ENCODE assay signal across 25 cellular contexts in the genomic region with DNA sequence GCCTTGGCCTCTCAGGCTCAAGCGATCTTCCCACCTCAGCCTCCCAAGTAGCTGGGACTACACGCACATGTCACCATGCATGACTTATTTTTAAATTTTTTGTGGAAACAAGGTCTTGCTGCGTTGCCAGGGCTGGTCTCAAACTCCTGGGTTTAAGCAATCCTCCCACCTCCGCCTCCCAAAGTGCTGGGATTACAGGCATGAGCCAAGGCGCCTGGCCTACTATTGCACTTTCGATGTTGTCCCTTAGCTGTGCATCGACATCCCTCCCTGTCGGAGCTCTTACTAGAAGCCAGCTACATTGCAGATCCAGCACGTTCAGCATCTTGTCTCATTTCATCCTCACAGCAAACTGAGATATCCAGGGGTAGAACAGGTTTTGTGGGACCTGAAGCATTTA.
DNase-seq lines count a peak whose midpoint lies in the region; ATAC-seq, FAIRE-seq and TF ChIP-seq lines count a peak whose summit lies in the region.
"Had no signal": no experiment of that assay in that cellular context is flagged by ENCODE, and none has a peak within 500 bp of the region (broad histone marks: within the 10 kb centered on the region; RNA-seq: fewer than 3 reads in every experiment).

No MANE protein-coding gene starts in this region.

- H3K18ac ChIP-seq in neuronal stem cell (ENCODE audit: low read length) = peak overlapping the region; percentile 16

- TF ChIP-seq POLR2A in A549 (IDR thresholded peaks at IDR 0.05; ENCODE audit: low read length) = no peak
- no peak for TF ChIP-seq POLR2A in right lobe of liver (IDR thresholded peaks at IDR 0.05)
- no peak for TF ChIP-seq POLR2A in heart left ventricle (IDR thresholded peaks at IDR 0.05)

- no peaks in the 10 kb centered on the region for H3K36me3 ChIP-seq in hepatocyte (replicated peaks; ENCODE audit: insufficient read depth, low read depth)
- no peaks in the 10 kb centered on the region for H3K36me3 ChIP-seq in right lobe of liver
- no peaks in the 10 kb centered on the region for H3K36me3 ChIP-seq in neuronal stem cell (replicated peaks in 1 of 2; ENCODE audit: control insufficient read depth in 2 of 2, insufficient read depth in 2 of 2, low read length in 2 of 2)
- peaks cover 0 to 2% (median 0%) of the 10 kb centered on the region in 9 donors for H3K36me3 ChIP-seq in heart left ventricle
- H3K36me3 ChIP-seq: MG63 had no signal

- H2BK15ac ChIP-seq in neuronal stem cell (ENCODE audit: low read length) = no peak overlapping the region

- FAIRE-seq in A549 (lab: Jason Lieb, UNC) = no peak
- FAIRE-seq: D721Med had no signal

- H2BK12ac ChIP-seq in neuronal stem cell (ENCODE audit: low read length) = no peak overlapping the region

- H3K4ac ChIP-seq in neuronal stem cell (ENCODE audit: low read length) = no peak overlapping the region

- no peak for TF ChIP-seq EP300 in A549 (IDR thresholded peaks at IDR 0.05)

- H3K4me1 ChIP-seq in A549 (peaks cover 41% of the 10 kb centered on the region), hepatocyte (ENCODE audit: insufficient read depth) (peaks cover 52% of the 10 kb centered on the region), right lobe of liver (peaks cover 0 to 53% (median 18%) of the 10 kb centered on the region in 4 donors), neuronal stem cell (ENCODE audit: control insufficient read depth in 2 of 2, insufficient read depth in 1 of 2, low read depth in 1 of 2, low read length in 2 of 2) (peaks cover 2 to 23% of the 10 kb centered on the region in 2 donors), heart left ventricle (peaks cover 0 to 10% (median 0%) of the 10 kb centered on the region in 12 donors), foreskin keratinocyte (peaks cover 16% of the 10 kb centered on the region)

- peaks cover 2% of the 10 kb centered on the region; the same call in 1 of the 3 replicates for H3K9me3 ChIP-seq in A549
- peaks cover 3% of the 10 kb centered on the region for H3K9me3 ChIP-seq in hepatocyte (ENCODE audit: low read depth)
- no peaks in the 10 kb centered on the region for H3K9me3 ChIP-seq in right lobe of liver
- H3K9me3 ChIP-seq in neuronal stem cell (replicated peaks in 1 of 2; ENCODE audit: control insufficient read depth in 2 of 2, insufficient read depth in 1 of 2, low read depth in 1 of 2, low read length in 2 of 2) = peaks cover 0 to 1% of the 10 kb centered on the region in 2 donors
- no peaks in the 10 kb centered on the region for H3K9me3 ChIP-seq in heart left ventricle

- H3K23ac ChIP-seq in neuronal stem cell (ENCODE audit: low read depth, low read length, poor library complexity) = no peak overlapping the region

- POLR2A ChIA-PET in A549 (lab: Yijun Ruan, JAX) = no interaction called here

- intact Hi-C loops in right lobe of liver (cut with DNase I) (no loop called here), heart left ventricle (cut with DNase I) (no loop called here)

- no peak overlapping the region for H4K91ac ChIP-seq in neuronal stem cell (ENCODE audit: low read depth, low read length, poor library complexity)

- H4K20me1 ChIP-seq in hepatocyte (ENCODE audit: insufficient read depth, poor library complexity, severe bottlenecking) = no peaks in the 10 kb centered on the region

- H2AK5ac ChIP-seq in neuronal stem cell (ENCODE audit: low read depth, low read length) = no peak overlapping the region

- DNase-seq in A549 (ENCODE audit: low read depth in 1 of 2, low spot score in 1 of 2) = no peak
- DNase-seq in hepatocyte (ENCODE audit: low spot score) = no peak
- peak in 2 of 3 donors; percentile 39 to 57 for DNase-seq in right lobe of liver
- DNase-seq in neuronal stem cell (ENCODE audit: low spot score) = no peak
- no peak for DNase-seq in heart left ventricle
- no peak for DNase-seq in NCI-H1694 treated with DMSO at 0.1 percent for 48 hours (lab: John Stamatoyannopoulos, UW)
- no peak for DNase-seq in foreskin keratinocyte
- DNase-seq: AML-193; C1 segment of cervical spinal cord; CD8-positive, alpha-beta T cell; DMS79; GM23248; H9; HFFc6; MG63; NCI-H1417; NCI-H187; NCI-H345; NCI-H524 treated with DMSO at 0.1 percent for 48 hours; NCI-H82; SIG-M5 had no signal

- no peak overlapping the region for H2BK120ac ChIP-seq in neuronal stem cell (ENCODE audit: low read depth, low read length)

- H3K14ac ChIP-seq in neuronal stem cell (ENCODE audit: low read length) = no peak overlapping the region

- H3K27me3 ChIP-seq in hepatocyte = no peaks in the 10 kb centered on the region
- no peaks in the 10 kb centered on the region for H3K27me3 ChIP-seq in right lobe of liver
- H3K27me3 ChIP-seq in neuronal stem cell (ENCODE audit: control insufficient read depth in 3 of 3, insufficient read depth in 3 of 3, low read depth in 1 of 3, low read length in 3 of 3) = no peaks in the 10 kb centered on the region
- H3K27me3 ChIP-seq in heart left ventricle = no peaks in the 10 kb centered on the region
- no peaks in the 10 kb centered on the region for H3K27me3 ChIP-seq in foreskin keratinocyte
- H3K27me3 ChIP-seq: MG63 had no signal

- ATAC-seq in A549 = no peak
- ATAC-seq in right lobe of liver = peak; percentile 16 to 51 (median 46)
- no peak for ATAC-seq in GM18511 (IDR thresholded peaks at IDR 0.05; ENCODE audit: unreplicated experiment)
- ATAC-seq in heart left ventricle = no peak
- ATAC-seq in foreskin keratinocyte = no peak
- ATAC-seq: CD8-positive, alpha-beta T cell; Panc1 had no signal

- TF ChIP-seq CTCF in A549 (IDR thresholded peaks at IDR 0.05) = no peak
- no peak for TF ChIP-seq CTCF in hepatocyte (IDR thresholded peaks at IDR 0.05; ENCODE audit: poor library complexity)
- no peak for TF ChIP-seq CTCF in right lobe of liver (IDR thresholded peaks at IDR 0.05)
- TF ChIP-seq CTCF in heart left ventricle (IDR thresholded peaks at IDR 0.05) = no peak
- TF ChIP-seq CTCF in foreskin keratinocyte (conservative IDR thresholded peaks at IDR 0.05) = no peak

- no peak overlapping the region for H3K4me3 ChIP-seq in A549
- H3K4me3 ChIP-seq in hepatocyte = no peak overlapping the region
- no peak overlapping the region for H3K4me3 ChIP-seq in right lobe of liver
- H3K4me3 ChIP-seq in neuronal stem cell (ENCODE audit: low read length in 2 of 2) = no peak overlapping the region
- H3K4me3 ChIP-seq in heart left ventricle = no peak overlapping the region
- H3K4me3 ChIP-seq: GM23248, MG63 had no signal

- TF ChIP-seq RAD21 in A549 (conservative IDR thresholded peaks at IDR 0.05 in 1 of 2, IDR thresholded peaks at IDR 0.05 in 1 of 2) = no peak

- no peaks in the 10 kb centered on the region for H3K79me1 ChIP-seq in neuronal stem cell (ENCODE audit: low read depth, low read length)

- no peak overlapping the region for H3K9ac ChIP-seq in neuronal stem cell (ENCODE audit: low read depth, low read length, poor library complexity)
- H3K9ac ChIP-seq: GM23248 had no signal

- no peaks in the 10 kb centered on the region for H3K79me2 ChIP-seq in hepatocyte

- no peaks in the 10 kb centered on the region for H3K9me2 ChIP-seq in hepatocyte (replicated peaks; ENCODE audit: insufficient read depth)

- H3K27ac ChIP-seq in A549 = peak overlapping the region in 1 of 2 experiments; percentile 17; a peak in 2 of 6 replicates
- peak overlapping the region; percentile 63 for H3K27ac ChIP-seq in hepatocyte
- H3K27ac ChIP-seq in right lobe of liver = peak overlapping the region in 2 of 3 donors; percentile 52 to 85
- H3K27ac ChIP-seq in neuronal stem cell (replicated peaks; ENCODE audit: low read length) = no peak overlapping the region
- no peak overlapping the region for H3K27ac ChIP-seq in heart left ventricle
- H3K27ac ChIP-seq in foreskin keratinocyte = no peak overlapping the region
- H3K27ac ChIP-seq: 22Rv1, GM23248 had no signal

- CTCF ChIA-PET in A549 (lab: Yijun Ruan, JAX) = interaction anchor here (0.6 kb wide), 2 partner anchors 17 to 62 kb away, joined by 3 read pairs; no protein-coding TSS in a partner anchor

- 0 out of 3 replicates have a peak overlapping the region, but pooled peaks have one; percentile 19 for H3K4me2 ChIP-seq in A549
- peak overlapping the region; percentile 30 for H3K4me2 ChIP-seq in hepatocyte
- no peak overlapping the region for H3K4me2 ChIP-seq in neuronal stem cell (ENCODE audit: insufficient read depth, low read length, poor library complexity, severe bottlenecking)

- WGBS in A549 (ENCODE audit: missing lambda C conversion rate) = 90% methylated on average over 9 of the region's 9 CpGs
- 84% methylated on average over 9 of the region's 9 CpGs for WGBS in hepatocyte (ENCODE audit: low lambda C conversion rate, missing lambda C conversion rate)
- WGBS in right lobe of liver (ENCODE audit: insufficient coverage, low coverage, low lambda C conversion rate, missing lambda C conversion rate) = 48% methylated on average over 8 of the region's 9 CpGs
- no CpG with 5 or more reads among the region's 9 CpGs for WGBS in neuronal stem cell (ENCODE audit: extremely low coverage in 2 of 2, insufficient read length in 2 of 2, insufficient replicate concordance in 1 of 2), 2 donors
- WGBS in heart left ventricle, 4 donors = 88 to 98% (median 94%) methylated on average over 9 of the region's 9 CpGs

- no peak overlapping the region for H4K8ac ChIP-seq in neuronal stem cell (ENCODE audit: low read depth, low read length)

- H2AFZ ChIP-seq in hepatocyte (no peak overlapping the region), neuronal stem cell (ENCODE audit: low read length) (no peak overlapping the region)
- H2AFZ ChIP-seq: GM23248 had no signal

- no peak overlapping the region for H2BK5ac ChIP-seq in neuronal stem cell (ENCODE audit: low read length)

TF ChIP-seq in A549, 52 proteins besides CTCF, POLR2A, EP300 and RAD21:
- TF ChIP-seq EHF (CRISPR knock-in tag; IDR thresholded peaks at IDR 0.05) = no peak
- TF ChIP-seq FOSL2 (IDR thresholded peaks at IDR 0.05) = no peak
- no peak for TF ChIP-seq FOSL2 (CRISPR knock-in tag; IDR thresholded peaks at IDR 0.05)
- no peak for TF ChIP-seq SMC3 (IDR thresholded peaks at IDR 0.05)
- TF ChIP-seq MAFK (IDR thresholded peaks at IDR 0.05; ENCODE audit: partially characterized antibody) = no peak
- TF ChIP-seq PHF8 (IDR thresholded peaks at IDR 0.05; ENCODE audit: borderline replicate concordance, low read depth) = no peak

Comparison
In these comparisons a context has a peak if more than half of its experiments do, and no peak if none do; other contexts are left out.
1. ATAC-seq: peak in right lobe of liver (4 of 4); none in A549 (0 of 2), GM18511 (single experiment), heart left ventricle (0 of 4) and foreskin keratinocyte (single experiment).
2. DNase-seq: peak in right lobe of liver (2 of 3); none in A549 (0 of 2), hepatocyte (single experiment), neuronal stem cell (single experiment), heart left ventricle (0 of 5), NCI-H1694 treated with DMSO at 0.1 percent for 48 hours (single experiment) and foreskin keratinocyte (0 of 2).
3. H3K27ac ChIP-seq: peak in hepatocyte (single experiment) and right lobe of liver (2 of 3); none in neuronal stem cell (single experiment), heart left ventricle (0 of 12) and foreskin keratinocyte (single experiment).